Comparison of ENCODE assay signal across 8 cellular contexts in genomic region chr6:7727150-7727950, GRCh38. TPM values are rescaled to one million over a fixed set of nuclear protein-coding genes. Genes with fewer than 3 reads are reported as not detected.
DNase-seq lines count a peak whose midpoint lies in the region; ATAC-seq, FAIRE-seq and TF ChIP-seq lines count a peak whose summit lies in the region.

No MANE protein-coding gene starts in this region.

- H3K9me3 ChIP-seq in A673 (ENCODE audit: low read depth, low read length, poor library complexity, severe bottlenecking) (no peaks in the 10 kb centered on the region), SJSA1 (replicated peaks) (no peaks in the 10 kb centered on the region), pancreas (no peaks in the 10 kb centered on the region)

- H3K27ac ChIP-seq in A673 (ENCODE audit: low read depth, low read length, poor library complexity, severe bottlenecking), result no peak overlapping the region
- no peak overlapping the region for H3K27ac ChIP-seq in SJSA1
- no peak overlapping the region for H3K27ac ChIP-seq in pancreas

- ATAC-seq in pancreas (no peak), GM21367 (IDR thresholded peaks at IDR 0.05; ENCODE audit: unreplicated experiment) (no peak), GM19351 (IDR thresholded peaks at IDR 0.05; ENCODE audit: unreplicated experiment) (no peak), GM18867 (IDR thresholded peaks at IDR 0.05; ENCODE audit: unreplicated experiment) (no peak)

- no peaks in the 10 kb centered on the region for H3K36me3 ChIP-seq in A673 (ENCODE audit: insufficient read depth, low read length, poor library complexity, severe bottlenecking)
- no peaks in the 10 kb centered on the region for H3K36me3 ChIP-seq in SJSA1
- H3K36me3 ChIP-seq in pancreas, result no peaks in the 10 kb centered on the region

- H3K27me3 ChIP-seq in A673 (replicated peaks; ENCODE audit: insufficient read depth, low read depth, low read length, poor library complexity) (peaks cover 45% of the 10 kb centered on the region), SJSA1 (replicated peaks) (peaks cover 23% of the 10 kb centered on the region), pancreas (peaks cover 0 to 19% (median 1%) of the 10 kb centered on the region in 4 donors)

- POLR2A ChIA-PET in A673 (lab: Charles Lee; ENCODE audit: low non-redundant PET), result no interaction called here

- peaks cover 14% of the 10 kb centered on the region for H3K4me1 ChIP-seq in A673 (ENCODE audit: insufficient read depth, low read length, poor library complexity, severe bottlenecking)
- peaks cover 55% of the 10 kb centered on the region for H3K4me1 ChIP-seq in SJSA1 (replicated peaks)
- peaks cover 12 to 15% (median 13%) of the 10 kb centered on the region in 3 donors for H3K4me1 ChIP-seq in pancreas

- peak overlapping the region; percentile 48 for H3K4me3 ChIP-seq in A673 (ENCODE audit: low read depth, low read length, poor library complexity, severe bottlenecking)
- H3K4me3 ChIP-seq in GM12875 (ENCODE audit: low read depth, low read length), result peak overlapping the region; percentile 44
- peak overlapping the region; percentile 47 for H3K4me3 ChIP-seq in SJSA1
- peak overlapping the region in 3 of 4 donors; percentile 3 to 68 (median 48) for H3K4me3 ChIP-seq in pancreas

- FAIRE-seq in pancreas (lab: Jason Lieb, UNC), result no peak

- DNase-seq in A673 (ENCODE audit: low spot score) (peak; percentile 30), SJSA1 (ENCODE audit: low read depth in 1 of 2, low spot score in 2 of 2) (peak in 1 of 2 experiments; percentile 57), fibroblast of gingiva (ENCODE audit: low read depth) (peak; percentile 2), pancreas (peak in 2 of 6 donors; percentile 63 to 66)

- no TSS peak for BruUV-seq in A673 (replicated peaks; lab: Mats Ljungman, UMichigan)

- intact Hi-C loops in A673 (cut with micrococcal nuclease; ENCODE audit: unreplicated experiment) (loop anchor here (10.0 kb wide), 1 partner anchor 167 kb away; no protein-coding TSS in a partner anchor), pancreas (cut with DNase I) (loop anchor here in 2 of 3 donors (10.0 kb wide), 1 partner anchor 277 kb away; no protein-coding TSS in a partner anchor)

- TF ChIP-seq CTCF in A673 (conservative IDR thresholded peaks at IDR 0.05; ENCODE audit: low read depth, low read length) (no peak), GM12875 (IDR thresholded peaks at IDR 0.05; ENCODE audit: borderline replicate concordance, insufficient read depth, low read depth, low read length) (0 out of 2 replicates have a peak, but pooled peaks have one; percentile 6), pancreas (IDR thresholded peaks at IDR 0.05) (no peak)

- CTCF ChIA-PET in A673 (lab: Charles Lee), result interaction anchor here (1.0 kb wide), 1 partner anchor 279 kb away, joined by 3 read pairs; no protein-coding TSS in a partner anchor

- 1% methylated on average over 56 to 86 of the region's 86 CpGs for WGBS in pancreas, 2 donors

RNA-seq across cellular contexts. Expression of gene BMP6, which starts 1.5 kb away (rescaled TPM):
- total RNA-seq in A673 (2021) (1.7 and 1.9 TPM in 2 replicates), pancreas (under 1 TPM; 0.09 to 0.69 (median 0.31) TPM)
- 1.4 and 1.7 TPM in 2 replicates for total RNA-seq in SJSA1 (2014; rRNA removed; shearing (Covaris generic))
- under 1 TPM; 0.40 to 0.42 TPM for polyA plus RNA-seq in pancreas
